Comparison of ENCODE assay signal across 27 cellular contexts in the genomic region with DNA sequence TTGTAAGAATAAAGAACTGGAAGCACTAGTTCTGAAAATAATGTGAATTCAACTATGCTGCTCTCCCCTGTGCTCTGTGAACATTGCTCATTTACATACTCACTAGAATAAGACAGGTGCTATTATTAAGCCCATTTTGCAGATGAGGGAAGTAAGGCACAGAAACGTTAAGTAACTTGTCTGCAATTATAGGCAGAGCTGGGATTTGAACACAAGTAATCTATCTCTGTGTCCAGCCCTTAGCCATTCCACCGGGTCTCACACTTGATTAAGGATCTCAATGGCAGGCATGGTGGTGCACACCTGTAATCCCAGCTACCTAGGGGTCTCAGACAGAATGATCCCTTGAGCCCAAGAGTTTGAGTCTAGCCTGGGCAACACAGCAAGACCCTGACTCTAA.
"Had no signal": no experiment of that assay in that cellular context is flagged by ENCODE, and none has a peak within 500 bp of the region (broad histone marks: within the 10 kb centered on the region; RNA-seq: fewer than 3 reads in every experiment).

No MANE protein-coding gene starts in this region.

- H3K27ac Mint-ChIP-seq: immature natural killer cell; mesothelial cell of epicardium; natural killer cell; nephron progenitor cell; stimulated activated naive CD8-positive, alpha-beta T cell treated with anti-CD3 and anti-CD28 coated beads, Interleukin-15, amount 100 ng/mL, for 72 hours; type B pancreatic cell had no signal

- H3K36me3 ChIP-seq: left lung, pancreas, prostate gland, tibial nerve, uterus had no signal

- H3K4me1 Mint-ChIP-seq: immature natural killer cell, mesothelial cell of epicardium, nephron progenitor cell had no signal

- H3K4me1 ChIP-seq: pancreas, prostate gland, uterus had no signal

- DNase-seq: hypothalamus; immature natural killer cell; kidney; left colon; left lung; mesendoderm; naive B cell; natural killer cell; nephron progenitor cell; pancreas; retina; right cardiac atrium; stimulated activated CD4-positive, alpha-beta T cell treated with anti-CD3 and anti-CD28 coated beads, Interleukin-12 subunit alpha, Interleukin-12 subunit beta, amount 100 ng/mL, for 4 hours; stimulated activated CD4-positive, alpha-beta T cell treated with anti-CD3 and anti-CD28 coated beads, Interleukin-15, amount 100 ng/mL, for 24 hours; stimulated activated CD4-positive, alpha-beta T cell treated with anti-CD3 and anti-CD28 coated beads, Interleukin-2, amount 100 ng/mL, for 24 hours; stimulated activated CD4-positive, alpha-beta T cell treated with anti-CD3 and anti-CD28 coated beads, Interleukin-4, amount 100 ng/mL, for 1 hour; stimulated activated naive CD4-positive, alpha-beta T cell treated with Interleukin-2 at 50 U/mL for 16 hours; stimulated activated naive CD8-positive, alpha-beta T cell treated with anti-CD3 and anti-CD28 coated beads, Interleukin-15, amount 100 ng/mL, for 72 hours; substantia nigra; uterus had no signal

- H3K4me3 Mint-ChIP-seq: immature natural killer cell; mesothelial cell of epicardium; naive B cell; natural killer cell; nephron progenitor cell; stimulated activated naive CD8-positive, alpha-beta T cell treated with anti-CD3 and anti-CD28 coated beads, Interleukin-15, amount 100 ng/mL, for 72 hours; type B pancreatic cell had no signal

- H3K4me3 ChIP-seq: left lung, lung, pancreas, prostate gland, skin epidermis, tibial nerve, uterus had no signal

- H3K27ac ChIP-seq: left lung, pancreas, prostate gland, skin epidermis, tibial nerve had no signal

- H3K27me3 ChIP-seq: pancreas, tibial nerve, uterus had no signal

- H3K27me3 Mint-ChIP-seq: naive B cell; stimulated activated naive CD8-positive, alpha-beta T cell treated with anti-CD3 and anti-CD28 coated beads, Interleukin-15, amount 100 ng/mL, for 72 hours; type B pancreatic cell had no signal

- H3K9me3 ChIP-seq: left lung, pancreas, prostate gland, tibial nerve, uterus had no signal

- H3K9me3 Mint-ChIP-seq: natural killer cell had no signal

- ATAC-seq: left colon; left lung; pancreas; right cardiac atrium; sciatic nerve; stimulated activated naive CD8-positive, alpha-beta T cell treated with anti-CD3 and anti-CD28 coated beads, Interleukin-15, amount 100 ng/mL, for 72 hours had no signal

- H3K36me3 Mint-ChIP-seq: immature natural killer cell, mesothelial cell of epicardium, natural killer cell had no signal
